ENCODE assay signal across 11 cellular contexts in genomic region chr6:65638047-65638831, GRCh38.
DNase-seq lines count a peak whose midpoint lies in the region; ATAC-seq and TF ChIP-seq lines count a peak whose summit lies in the region.
"Had no signal": no experiment of that assay in that cellular context is flagged by ENCODE, and none has a peak within 500 bp of the region (broad histone marks: within the 10 kb centered on the region; RNA-seq: fewer than 3 reads in every experiment).

No MANE protein-coding gene starts in this region.

- no peak overlapping the region for H3K27ac ChIP-seq in DND-41 (ENCODE audit: low read length)
- H3K27ac ChIP-seq: uterus had no signal

- DNase-seq in DND-41 (no peak), HuH-7 (ENCODE audit: low spot score) (peak; percentile 31), SW480 (ENCODE audit: low spot score) (peak; percentile 10), left lobe of liver (ENCODE audit: low spot score) (peak; percentile 41), dedifferentiated amniotic fluid mesenchymal stem cell (ENCODE audit: extremely low spot score) (no peak), NCI-H2107 treated with DMSO at 0.1 percent for 48 hours (lab: John Stamatoyannopoulos, UW; ENCODE audit: unreplicated experiment) (no peak)
- DNase-seq in activated naive CD4-positive, alpha-beta T cell treated with anti-CD3 and anti-CD28 coated beads, Interleukin-2, amount 50 U/mL, for 16 hours, result no peak
- DNase-seq: MM.1S, T-cell, uterus had no signal

- H3K36me3 ChIP-seq in DND-41 (ENCODE audit: insufficient read depth, low read length), result no peaks in the 10 kb centered on the region
- H3K36me3 ChIP-seq: uterus had no signal

- ATAC-seq in DND-41 (ENCODE audit: insufficient read depth, low read depth), result no peak
- ATAC-seq in left lobe of liver, result no peak
- no peak for ATAC-seq in HG03442 (IDR thresholded peaks at IDR 0.05; ENCODE audit: unreplicated experiment)
- ATAC-seq: T-cell had no signal

- no peak overlapping the region for H3K4me2 ChIP-seq in DND-41 (ENCODE audit: insufficient read depth, low read length)

- peaks cover 5% of the 10 kb centered on the region for H3K9me3 ChIP-seq in DND-41 (ENCODE audit: insufficient read depth, low read length, severe bottlenecking)
- H3K9me3 ChIP-seq: uterus had no signal

- H3K4me3 ChIP-seq in DND-41 (ENCODE audit: low read depth in 1 of 2, low read length in 2 of 2), result no peak overlapping the region
- H3K4me3 ChIP-seq: uterus had no signal

- H2AFZ ChIP-seq in DND-41 (ENCODE audit: low read depth, low read length), result no peak overlapping the region

- TF ChIP-seq CTCF in DND-41 (IDR thresholded peaks at IDR 0.05; ENCODE audit: borderline replicate concordance, extremely low read depth, low read length, poor library complexity, severe bottlenecking), result peak; percentile 15

- no peaks in the 10 kb centered on the region for H4K20me1 ChIP-seq in DND-41 (ENCODE audit: insufficient read depth, low read length)

- no peaks in the 10 kb centered on the region for H3K4me1 ChIP-seq in DND-41 (ENCODE audit: insufficient read depth, low read length)
- H3K4me1 ChIP-seq: uterus had no signal

- H3K9ac ChIP-seq in DND-41 (ENCODE audit: low read depth, low read length), result no peak overlapping the region

- no peaks in the 10 kb centered on the region for H3K79me2 ChIP-seq in DND-41 (ENCODE audit: insufficient read depth, low read length)

- H3K27me3 ChIP-seq in DND-41 (ENCODE audit: insufficient read depth, low read length, poor library complexity), result no peaks in the 10 kb centered on the region
- H3K27me3 ChIP-seq: uterus had no signal

Comparison
In these comparisons a context has a peak if more than half of its experiments do, and no peak if none do; other contexts are left out.
1. DNase-seq: peak in HuH-7 (single experiment), SW480 (single experiment) and left lobe of liver (single experiment); none in DND-41 (single experiment), dedifferentiated amniotic fluid mesenchymal stem cell (single experiment), NCI-H2107 treated with DMSO at 0.1 percent for 48 hours (single experiment) and activated naive CD4-positive, alpha-beta T cell treated with anti-CD3 and anti-CD28 coated beads, Interleukin-2, amount 50 U/mL, for 16 hours (single experiment).